1 cellular context compared by ENCODE assay signal in the genomic region with DNA sequence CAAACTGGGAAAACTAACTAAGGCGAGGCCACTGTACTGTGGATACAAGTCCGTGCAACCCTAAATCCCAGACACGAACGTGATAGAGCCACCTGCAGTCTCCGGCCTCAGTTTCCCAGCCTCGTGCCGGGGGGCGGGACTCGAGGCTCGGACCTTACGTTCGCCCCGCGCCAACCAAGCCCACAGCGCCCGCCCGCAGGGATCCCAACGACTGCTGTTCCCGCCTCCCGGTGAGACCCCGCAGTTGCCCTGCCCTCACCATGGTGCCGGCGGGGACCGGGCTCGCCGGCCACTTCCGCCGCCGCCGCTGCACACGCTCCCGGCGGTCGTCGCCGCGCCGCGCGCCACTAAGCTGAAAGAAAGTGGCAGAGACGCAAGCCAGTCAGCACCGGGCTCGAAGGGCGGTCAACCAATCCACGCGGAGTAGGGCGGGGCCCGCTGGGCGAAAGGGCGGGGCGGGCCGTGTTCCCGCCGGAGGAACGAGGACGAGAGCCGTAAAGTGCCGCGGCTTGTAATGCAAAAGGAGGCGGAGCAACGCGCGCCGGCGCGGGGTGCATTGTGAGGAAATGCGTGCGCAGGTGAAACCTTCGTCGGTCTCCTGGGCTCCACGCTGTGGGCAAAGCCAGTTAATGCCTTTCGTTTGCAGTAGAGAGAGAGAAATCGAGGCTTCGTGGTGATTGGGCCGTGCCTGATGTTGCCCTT.
TF ChIP-seq lines count a peak whose summit lies in the region.

Gene LSM4, minus strand, starts transcription at position 318 of the 702 bp plus-strand sequence. Its CDS starts 56 bp downstream, at position 262.

TF ChIP-seq in HepG2, 621 proteins besides CTCF, POLR2A, EP300 and RAD21 (continued from another document and continues in another):
- TF ChIP-seq ZFP82 (CRISPR knock-in tag; IDR thresholded peaks at IDR 0.05; ENCODE audit: borderline replicate concordance) (0 out of 2 replicates have a peak, but pooled peaks have one; percentile 65), CENPX (CRISPR knock-in tag; IDR thresholded peaks at IDR 0.05) (no peak), IKZF5 (CRISPR knock-in tag; IDR thresholded peaks at IDR 0.05) (peak; percentile 62; the same call in 1 of the 2 replicates), FOXJ3 (CRISPR knock-in tag; IDR thresholded peaks at IDR 0.05; ENCODE audit: borderline replicate concordance) (no peak), GABPB1 (CRISPR knock-in tag; IDR thresholded peaks at IDR 0.05) (peak; percentile 90), ZSCAN12 (CRISPR knock-in tag; IDR thresholded peaks at IDR 0.05) (no peak), ZNF253 (CRISPR knock-in tag; IDR thresholded peaks at IDR 0.05; ENCODE audit: borderline replicate concordance) (no peak), CREM (IDR thresholded peaks at IDR 0.05) (peak; percentile 57; the same call in 1 of the 2 replicates), CREM (CRISPR knock-in tag; IDR thresholded peaks at IDR 0.05) (no peak), ZNF616 (CRISPR knock-in tag; IDR thresholded peaks at IDR 0.05; ENCODE audit: low read depth) (no peak), MED8 (CRISPR knock-in tag; IDR thresholded peaks at IDR 0.05; ENCODE audit: insufficient replicate concordance) (no peak), MXD1 (CRISPR knock-in tag; IDR thresholded peaks at IDR 0.05) (peak; percentile 70), NFKB2 (CRISPR knock-in tag; IDR thresholded peaks at IDR 0.05; ENCODE audit: borderline replicate concordance) (peak; percentile 53; the same call in 1 of the 2 replicates), SNAPC2 (CRISPR knock-in tag; IDR thresholded peaks at IDR 0.05) (no peak), ATRX (CRISPR knock-in tag; IDR thresholded peaks at IDR 0.05; ENCODE audit: borderline replicate concordance) (no peak), STAT5B (CRISPR knock-in tag; IDR thresholded peaks at IDR 0.05) (no peak), IRF9 (CRISPR knock-in tag; IDR thresholded peaks at IDR 0.05; ENCODE audit: borderline replicate concordance) (peak; percentile 70; the same call in 1 of the 2 replicates), SIX4 (CRISPR knock-in tag; IDR thresholded peaks at IDR 0.05) (peak; percentile 3; the same call in 1 of the 2 replicates), HOXA9 (CRISPR knock-in tag; IDR thresholded peaks at IDR 0.05; ENCODE audit: borderline replicate concordance) (no peak), MAFK (conservative IDR thresholded peaks at IDR 0.05 in 1 of 2, IDR thresholded peaks at IDR 0.05 in 1 of 2; ENCODE audit: low read length in 2 of 2) (0 out of 4 replicates have a peak, but pooled peaks of 1 of the 2 experiments have one; percentile 8), DNMT3B (CRISPR knock-in tag; conservative IDR thresholded peaks at IDR 0.05) (no peak), GTF2F1 (IDR thresholded peaks at IDR 0.05; ENCODE audit: low read length) (no peak), ZNF138 (CRISPR knock-in tag; IDR thresholded peaks at IDR 0.05; ENCODE audit: low read depth) (no peak), GPN1 (CRISPR knock-in tag; IDR thresholded peaks at IDR 0.05; ENCODE audit: borderline replicate concordance) (no peak), ARNT2 (CRISPR knock-in tag; IDR thresholded peaks at IDR 0.05; ENCODE audit: low read depth) (peak; percentile 85), KDM3A (CRISPR knock-in tag; IDR thresholded peaks at IDR 0.05; ENCODE audit: low read depth) (0 out of 2 replicates have a peak, but pooled peaks have one; percentile 36), ONECUT2 (CRISPR knock-in tag; IDR thresholded peaks at IDR 0.05) (no peak), RFXANK (CRISPR knock-in tag; IDR thresholded peaks at IDR 0.05) (no peak), FOXA3 (CRISPR knock-in tag; IDR thresholded peaks at IDR 0.05) (no peak), NONO (IDR thresholded peaks at IDR 0.05) (no peak), NONO (CRISPR knock-in tag; conservative IDR thresholded peaks at IDR 0.05) (peak; percentile 62), ZSCAN29 (CRISPR knock-in tag; conservative IDR thresholded peaks at IDR 0.05) (peak; percentile 18; the same call in 1 of the 2 replicates), ZBTB42 (CRISPR knock-in tag; IDR thresholded peaks at IDR 0.05) (peak; percentile 46; the same call in 1 of the 2 replicates), ZNF33A (CRISPR knock-in tag; IDR thresholded peaks at IDR 0.05; ENCODE audit: borderline replicate concordance) (no peak), MTF1 (CRISPR knock-in tag; IDR thresholded peaks at IDR 0.05) (peak; percentile 98), RNF2 (conservative IDR thresholded peaks at IDR 0.05; ENCODE audit: low read depth) (0 out of 2 replicates have a peak, but pooled peaks have one; percentile 45), ZNF614 (CRISPR knock-in tag; IDR thresholded peaks at IDR 0.05; ENCODE audit: borderline replicate concordance) (peak; percentile 33; the same call in 1 of the 2 replicates), ZNF260 (CRISPR knock-in tag; IDR thresholded peaks at IDR 0.05; ENCODE audit: borderline replicate concordance, low read depth) (no peak), ZNF570 (CRISPR knock-in tag; IDR thresholded peaks at IDR 0.05; ENCODE audit: borderline replicate concordance) (no peak), KDM5A (IDR thresholded peaks at IDR 0.05; ENCODE audit: borderline replicate concordance, low read length) (no peak; the same call in 1 of the 2 replicates), ZFP62 (CRISPR knock-in tag; IDR thresholded peaks at IDR 0.05) (no peak), TCF7L2 (IDR thresholded peaks at IDR 0.05; ENCODE audit: low read depth, low read length) (no peak), ZNF331 (CRISPR knock-in tag; IDR thresholded peaks at IDR 0.05) (no peak; the same call in 1 of the 2 replicates), POLR2AphosphoS2 (IDR thresholded peaks at IDR 0.05; ENCODE audit: low read depth, low read length) (no peak), FOXK2 (IDR thresholded peaks at IDR 0.05) (no peak), NAIF1 (CRISPR knock-in tag; IDR thresholded peaks at IDR 0.05; ENCODE audit: borderline replicate concordance) (0 out of 2 replicates have a peak, but pooled peaks have one; percentile 88), HCFC1 (IDR thresholded peaks at IDR 0.05; ENCODE audit: low read depth, low read length) (no peak), ZSCAN20 (CRISPR knock-in tag; IDR thresholded peaks at IDR 0.05; ENCODE audit: borderline replicate concordance) (no peak), MBD4 (IDR thresholded peaks at IDR 0.05; ENCODE audit: borderline replicate concordance, low read length) (no peak), ZNF788 (CRISPR knock-in tag; IDR thresholded peaks at IDR 0.05; ENCODE audit: borderline replicate concordance) (peak; percentile 47; the same call in 1 of the 2 replicates), SMYD3 (CRISPR knock-in tag; IDR thresholded peaks at IDR 0.05) (no peak), ZNF224 (CRISPR knock-in tag; IDR thresholded peaks at IDR 0.05) (0 out of 2 replicates have a peak, but pooled peaks have one; percentile 56), BORCS8-MEF2B (CRISPR knock-in tag; IDR thresholded peaks at IDR 0.05) (peak; percentile 73), TOE1 (CRISPR knock-in tag; IDR thresholded peaks at IDR 0.05) (no peak), ATAD3A (CRISPR knock-in tag; IDR thresholded peaks at IDR 0.05) (no peak), DMAP1 (CRISPR knock-in tag; IDR thresholded peaks at IDR 0.05) (peak; percentile 84), REPIN1 (CRISPR knock-in tag; IDR thresholded peaks at IDR 0.05; ENCODE audit: borderline replicate concordance, low read depth) (no peak), XBP1 (CRISPR knock-in tag; IDR thresholded peaks at IDR 0.05) (0 out of 2 replicates have a peak, but pooled peaks have one; percentile 50), KDM6A (CRISPR knock-in tag; IDR thresholded peaks at IDR 0.05; ENCODE audit: low read depth) (no peak)
- TF ChIP-seq, protein P1, sequence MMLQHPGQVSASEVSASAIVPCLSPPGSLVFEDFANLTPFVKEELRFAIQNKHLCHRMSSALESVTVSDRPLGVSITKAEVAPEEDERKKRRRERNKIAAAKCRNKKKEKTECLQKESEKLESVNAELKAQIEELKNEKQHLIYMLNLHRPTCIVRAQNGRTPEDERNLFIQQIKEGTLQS (CRISPR knock-in tag; IDR thresholded peaks at IDR 0.05), result no peak
- TF ChIP-seq, protein P2, sequence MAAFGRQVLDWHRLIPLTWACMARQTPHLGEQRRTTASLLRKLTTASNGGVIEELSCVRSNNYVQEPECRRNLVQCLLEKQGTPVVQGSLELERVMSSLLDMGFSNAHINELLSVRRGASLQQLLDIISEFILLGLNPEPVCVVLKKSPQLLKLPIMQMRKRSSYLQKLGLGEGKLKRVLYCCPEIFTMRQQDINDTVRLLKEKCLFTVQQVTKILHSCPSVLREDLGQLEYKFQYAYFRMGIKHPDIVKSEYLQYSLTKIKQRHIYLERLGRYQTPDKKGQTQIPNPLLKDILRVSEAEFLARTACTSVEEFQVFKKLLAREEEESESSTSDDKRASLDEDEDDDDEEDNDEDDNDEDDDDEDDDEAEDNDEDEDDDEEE (CRISPR knock-in tag; IDR thresholded peaks at IDR 0.05), result peak; percentile 81; the same call in 1 of the 2 replicates
- TF ChIP-seq, protein P3, sequence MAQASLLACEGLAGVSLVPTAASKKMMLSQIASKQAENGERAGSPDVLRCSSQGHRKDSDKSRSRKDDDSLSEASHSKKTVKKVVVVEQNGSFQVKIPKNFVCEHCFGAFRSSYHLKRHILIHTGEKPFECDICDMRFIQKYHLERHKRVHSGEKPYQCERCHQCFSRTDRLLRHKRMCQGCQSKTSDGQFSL (CRISPR knock-in tag; IDR thresholded peaks at IDR 0.05), result no peak
- TF ChIP-seq, protein P4, sequence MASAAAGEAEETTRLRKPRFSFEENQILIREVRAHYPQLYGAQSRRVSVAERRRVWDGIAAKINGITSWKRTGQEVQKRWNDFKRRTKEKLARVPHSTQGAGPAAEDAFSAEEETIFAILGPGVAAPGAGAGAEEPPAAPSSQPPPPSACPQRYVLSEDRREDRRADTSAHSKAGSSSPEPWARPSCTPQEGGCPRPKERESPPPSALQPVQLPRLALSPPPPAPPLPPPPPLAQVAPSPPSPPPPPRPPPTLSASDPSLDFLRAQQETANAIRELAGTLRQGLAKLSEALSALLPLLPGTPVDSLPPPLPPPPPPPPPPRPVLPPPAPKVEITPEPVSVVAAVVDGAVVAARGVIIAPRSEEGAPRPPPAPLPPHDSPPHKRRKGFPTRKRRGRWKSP (CRISPR knock-in tag; IDR thresholded peaks at IDR 0.05), result peak; percentile 77
- TF ChIP-seq, protein P5, sequence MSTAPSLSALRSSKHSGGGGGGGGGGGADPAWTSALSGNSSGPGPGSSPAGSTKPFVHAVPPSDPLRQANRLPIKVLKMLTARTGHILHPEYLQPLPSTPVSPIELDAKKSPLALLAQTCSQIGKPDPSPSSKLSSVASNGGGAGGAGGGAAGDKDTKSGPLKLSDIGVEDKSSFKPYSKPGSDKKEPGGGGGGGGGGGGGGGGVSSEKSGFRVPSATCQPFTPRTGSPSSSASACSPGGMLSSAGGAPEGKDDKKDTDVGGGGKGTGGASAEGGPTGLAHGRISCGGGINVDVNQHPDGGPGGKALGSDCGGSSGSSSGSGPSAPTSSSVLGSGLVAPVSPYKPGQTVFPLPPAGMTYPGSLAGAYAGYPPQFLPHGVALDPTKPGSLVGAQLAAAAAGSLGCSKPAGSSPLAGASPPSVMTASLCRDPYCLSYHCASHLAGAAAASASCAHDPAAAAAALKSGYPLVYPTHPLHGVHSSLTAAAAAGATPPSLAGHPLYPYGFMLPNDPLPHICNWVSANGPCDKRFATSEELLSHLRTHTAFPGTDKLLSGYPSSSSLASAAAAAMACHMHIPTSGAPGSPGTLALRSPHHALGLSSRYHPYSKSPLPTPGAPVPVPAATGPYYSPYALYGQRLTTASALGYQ (CRISPR knock-in tag; IDR thresholded peaks at IDR 0.05), result no peak; the same call in none of the 2 replicates
- TF ChIP-seq, protein P6, sequence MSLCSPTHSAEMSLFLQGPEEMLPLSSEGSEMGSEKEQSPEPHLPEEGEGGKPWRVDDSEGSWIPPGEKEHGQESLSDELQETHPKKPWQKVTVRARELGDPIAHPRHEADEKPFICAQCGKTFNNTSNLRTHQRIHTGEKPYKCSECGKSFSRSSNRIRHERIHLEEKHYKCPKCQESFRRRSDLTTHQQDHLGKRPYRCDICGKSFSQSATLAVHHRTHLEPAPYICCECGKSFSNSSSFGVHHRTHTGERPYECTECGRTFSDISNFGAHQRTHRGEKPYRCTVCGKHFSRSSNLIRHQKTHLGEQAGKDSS (CRISPR knock-in tag; IDR thresholded peaks at IDR 0.05; ENCODE audit: borderline replicate concordance, low read depth), result no peak
